8 cellular contexts compared by ENCODE assay signal in genomic region chr9:108934323-108934885, GRCh38. TPM values are rescaled to one million over a fixed set of nuclear protein-coding genes. Genes with fewer than 3 reads are reported as not detected.
DNase-seq lines count a peak whose midpoint lies in the region; ATAC-seq and TF ChIP-seq lines count a peak whose summit lies in the region.

TSS of gene ABITRAM (plus strand) at chr9:108934400. CDS start at chr9:108934487, 87 bp downstream.

- H3K4me1 ChIP-seq in BE2C (no peaks in the 10 kb centered on the region), ectodermal cell (ENCODE audit: control insufficient read depth, insufficient read depth, low read length) (no peaks in the 10 kb centered on the region), lower lobe of right lung (peaks cover 25% of the 10 kb centered on the region)

- no peak for TF ChIP-seq CTCF in BE2C (IDR thresholded peaks at IDR 0.05; ENCODE audit: low read depth, low read length)
- no peak for TF ChIP-seq CTCF in lower lobe of right lung (IDR thresholded peaks at IDR 0.05)

- H3K9me3 ChIP-seq in BE2C (no peaks in the 10 kb centered on the region), ectodermal cell (ENCODE audit: control insufficient read depth, low read length) (no peaks in the 10 kb centered on the region), lower lobe of right lung (no peaks in the 10 kb centered on the region)

- H3K4me3 ChIP-seq in BE2C (ENCODE audit: low read depth, low read length) (peak within 1 kb of the TSS; percentile 98), ectodermal cell (ENCODE audit: insufficient read depth, low read depth, low read length) (peak within 1 kb of the TSS; percentile 83), lower lobe of right lung (peak within 1 kb of the TSS; percentile 94)

- peak; percentile 88 for ATAC-seq in HG03432 (IDR thresholded peaks at IDR 0.05; ENCODE audit: unreplicated experiment)
- peak; percentile 95 to 96 for ATAC-seq in lower lobe of right lung

- DNase-seq in BE2C (peak; percentile 83), GM19238 (ENCODE audit: insufficient read length, low spot score) (peak; percentile 83), NCI-H526 (lab: John Stamatoyannopoulos, UW) (peak; percentile 39 to 81), lower lobe of right lung (peak; percentile 84)
- peak; percentile 59 to 69 for DNase-seq in activated CD4-positive, alpha-beta T cell treated with anti-CD3 and anti-CD28 coated beads, Interleukin-2, amount 50 U/mL, for 4 hours
- peak; percentile 38 to 61 (median 57) for DNase-seq in stimulated activated CD4-positive, alpha-beta T cell treated with anti-CD3 and anti-CD28 coated beads, TNF-alpha, amount 100 ng/mL, for 1 hour (ENCODE audit: low read depth in 3 of 3, low spot score in 1 of 3)

- intact Hi-C loops in lower lobe of right lung (cut with DNase I), result no loop called here

- H3K27me3 ChIP-seq in BE2C (no peaks in the 10 kb centered on the region), ectodermal cell (ENCODE audit: control insufficient read depth, insufficient read depth, low read length, poor library complexity, severe bottlenecking) (no peaks in the 10 kb centered on the region), lower lobe of right lung (ENCODE audit: low read depth) (no peaks in the 10 kb centered on the region)

- peak within 1 kb of the TSS; percentile 81 for H3K27ac ChIP-seq in ectodermal cell (ENCODE audit: insufficient read depth, low read depth, low read length, poor library complexity, severe bottlenecking)
- peak within 1 kb of the TSS; percentile 92 for H3K27ac ChIP-seq in lower lobe of right lung

- 0% methylated on average over 47 of the region's 47 CpGs for WGBS in ectodermal cell, 2 experiments

- H3K36me3 ChIP-seq in BE2C, result peaks cover 12% of the 10 kb centered on the region
- H3K36me3 ChIP-seq in ectodermal cell (ENCODE audit: control insufficient read depth, insufficient read depth, low read length), result no peaks in the 10 kb centered on the region
- H3K36me3 ChIP-seq in lower lobe of right lung, result peaks cover 16% of the 10 kb centered on the region

RNA-seq across cellular contexts. Expression of gene ABITRAM, which starts in this region (rescaled TPM):
- polyA plus RNA-seq in BE2C (2012; ENCODE audit: insufficient read depth, insufficient read length, low read depth), result 12.7 TPM
- polyA plus RNA-seq in ectodermal cell (2013, experiment 1 of 4), result 21.7 TPM
- 25.7 TPM for polyA plus RNA-seq in ectodermal cell (2013, experiment 2 of 4)
- 23.3 TPM for polyA plus RNA-seq in ectodermal cell (2013, experiment 3 of 4)
- polyA plus RNA-seq in ectodermal cell (2013, experiment 4 of 4), result 27.5 TPM
- 16.5 TPM for total RNA-seq in lower lobe of right lung

Comparison
In these comparisons a context has a peak if more than half of its experiments do, and no peak if none do; other contexts are left out.
1. Peak in every context shown above with its lines: DNase-seq, ATAC-seq, H3K4me3 ChIP-seq and H3K27ac ChIP-seq.